In genomic region chr9:129118799-129119198, GRCh38 we compare ENCODE assay signal across 4 cellular contexts.
TF ChIP-seq lines count a peak whose summit lies in the region.

No MANE protein-coding gene starts in this region.

TF ChIP-seq in SK-N-SH, 30 proteins besides CTCF, POLR2A, EP300 and RAD21:
- TF ChIP-seq GABPA (IDR thresholded peaks at IDR 0.05; ENCODE audit: low read depth) (no peak), NFIC (IDR thresholded peaks at IDR 0.05; ENCODE audit: borderline replicate concordance) (0 out of 2 replicates have a peak, but pooled peaks have one; percentile 6), TCF12 (IDR thresholded peaks at IDR 0.05) (no peak), EZH2phosphoT487 (IDR thresholded peaks at IDR 0.05; ENCODE audit: borderline replicate concordance, low read depth) (no peak)

TF ChIP-seq in SK-N-SH treated with all-trans-retinoic acid at 6 μM for 48 hours, 23 proteins besides CTCF, POLR2A, EP300 and RAD21:
- TF ChIP-seq OSR1 (CRISPR knock-in tag; IDR thresholded peaks at IDR 0.05) (no peak), CSDC2 (CRISPR knock-in tag; IDR thresholded peaks at IDR 0.05) (no peak), ZNF8 (CRISPR knock-in tag; IDR thresholded peaks at IDR 0.05) (no peak), RARB (CRISPR knock-in tag; IDR thresholded peaks at IDR 0.05) (no peak)
TF ChIP-seq in SK-N-SH treated with all-trans-retinoic acid at 6 μM for 48 hours: peak in this region for 0.

TF ChIP-seq in HEK293, 187 proteins besides CTCF, POLR2A, EP300 and RAD21:
- TF ChIP-seq ZFHX2 (tag by site-specific recombination; conservative IDR thresholded peaks at IDR 0.05), result no peak
- peak; percentile 57 for TF ChIP-seq GLIS1 (tag by site-specific recombination; IDR thresholded peaks at IDR 0.05)
- 0 out of 2 replicates have a peak, but pooled peaks have one; percentile 12 for TF ChIP-seq SCRT2 (tag by site-specific recombination; IDR thresholded peaks at IDR 0.05)
- 0 out of 2 replicates have a peak, but pooled peaks have one; percentile 17 for TF ChIP-seq ZIC2 (tag by site-specific recombination; IDR thresholded peaks at IDR 0.05)
- no peak for TF ChIP-seq PRDM10 (tag by site-specific recombination; IDR thresholded peaks at IDR 0.05)

TF ChIP-seq in K562, 482 proteins besides CTCF, POLR2A, EP300 and RAD21:
- no peak for TF ChIP-seq ZNF140 (CRISPR knock-in tag; IDR thresholded peaks at IDR 0.05)
- TF ChIP-seq NFIC (IDR thresholded peaks at IDR 0.05), result peak; percentile 75; the same call in 1 of the 2 replicates
